In genomic region chr2:72548081-72548764, GRCh38 we compare ENCODE assay signal across 20 cellular contexts.
DNase-seq lines count a peak whose midpoint lies in the region; ATAC-seq, FAIRE-seq and TF ChIP-seq lines count a peak whose summit lies in the region.
"Had no signal": no experiment of that assay in that cellular context is flagged by ENCODE, and none has a peak within 500 bp of the region (broad histone marks: within the 10 kb centered on the region; RNA-seq: fewer than 3 reads in every experiment).

No MANE protein-coding gene starts in this region.

- no peak overlapping the region for H3K27ac ChIP-seq in A549
- H3K27ac ChIP-seq in IMR-90 (ENCODE audit: insufficient read depth, low read length): no peak overlapping the region
- H3K27ac ChIP-seq in endothelial cell of umbilical vein (ENCODE audit: insufficient read depth, low read depth, low read length): peak overlapping the region; percentile 17
- H3K27ac ChIP-seq in upper lobe of left lung: no peak overlapping the region
- H3K27ac ChIP-seq: C4-2B, GM23248 had no signal

- POLR2A ChIA-PET in A549 (lab: Yijun Ruan, JAX): no interaction called here
- POLR2A ChIA-PET in IMR-90 (lab: Charles Lee; ENCODE audit: unreplicated experiment): no interaction called here
- POLR2A ChIA-PET in endothelial cell of umbilical vein (lab: Charles Lee): no interaction called here

- ATAC-seq in A549 (peak in 1 of 2 experiments; percentile 47; a peak in 2 of 6 replicates), IMR-90 (ENCODE audit: low read depth) (no peak), upper lobe of left lung (ENCODE audit: low FRiP score in 2 of 2) (no peak), HG02840 (IDR thresholded peaks at IDR 0.05; ENCODE audit: low FRiP score, unreplicated experiment) (no peak)

- TF ChIP-seq EP300 in A549 (IDR thresholded peaks at IDR 0.05) (0 out of 5 replicates have a peak, but pooled peaks of 1 of the 2 experiments have one; percentile 24), upper lobe of left lung (IDR thresholded peaks at IDR 0.05) (no peak)

- peak in 1 of 2 experiments; percentile 62 for DNase-seq in A549 (ENCODE audit: low read depth in 1 of 2, low spot score in 1 of 2)
- DNase-seq in IMR-90: no peak
- peak; percentile 65 for DNase-seq in endothelial cell of umbilical vein (ENCODE audit: low read depth, low spot score)
- DNase-seq in lung microvascular endothelial cell (ENCODE audit: low read depth in 2 of 2): peak; percentile 6 to 26
- DNase-seq in NCI-H1694 treated with DMSO at 0.1 percent for 48 hours (lab: John Stamatoyannopoulos, UW): no peak
- no peak for DNase-seq in upper lobe of left lung
- no peak for DNase-seq in A172 (ENCODE audit: low spot score)
- DNase-seq: COR-L47; DMS153; GM23248; MV-4-11; NCI-H1417; NCI-H2029; NCI-H2171 treated with DMSO at 0.1 percent for 48 hours; NCI-H446 treated with DMSO at 0.1 percent for 48 hours; NK-92 treated with Interleukin-12 subunit alpha and Interleukin-12 subunit beta, amount 100 ng/mL, for 24 hours; SHP77 treated with DMSO at 0.1 percent for 48 hours had no signal

- H3K56ac ChIP-seq in IMR-90 (ENCODE audit: extremely low read depth, insufficient read depth, low read length): no peak overlapping the region

- no peak overlapping the region for H3K9ac ChIP-seq in IMR-90 (ENCODE audit: low read depth, low read length)
- H3K9ac ChIP-seq in endothelial cell of umbilical vein (replicated peaks; ENCODE audit: extremely low read depth, insufficient read depth, low read length): no peak overlapping the region
- H3K9ac ChIP-seq: GM23248 had no signal

- H3K23ac ChIP-seq in IMR-90 (ENCODE audit: low read depth, low read length): no peak overlapping the region

- no peak overlapping the region for H4K91ac ChIP-seq in IMR-90 (ENCODE audit: insufficient read depth, low read depth, low read length)

- no TSS peak for BruUV-seq in IMR-90 (replicated peaks; lab: Mats Ljungman, UMichigan)
- BruUV-seq in endothelial cell of umbilical vein (replicated peaks; lab: Mats Ljungman, UMichigan): no TSS peak

- H2AK5ac ChIP-seq in IMR-90 (ENCODE audit: low read depth, low read length): no peak overlapping the region

- peak; percentile 39 for FAIRE-seq in A549 (lab: Jason Lieb, UNC)
- peak; percentile 60 for FAIRE-seq in endothelial cell of umbilical vein (lab: Jason Lieb, UNC)
- FAIRE-seq: GM12892 had no signal

- no peak overlapping the region for H2BK15ac ChIP-seq in IMR-90 (ENCODE audit: low read depth, low read length)

- H3K18ac ChIP-seq in IMR-90 (ENCODE audit: low read depth, low read length): no peak overlapping the region

- TF ChIP-seq RAD21 in A549 (conservative IDR thresholded peaks at IDR 0.05 in 1 of 2, IDR thresholded peaks at IDR 0.05 in 1 of 2) (no peak), IMR-90 (IDR thresholded peaks at IDR 0.05; ENCODE audit: low read length) (no peak)

- no peak overlapping the region for H2BK120ac ChIP-seq in IMR-90 (ENCODE audit: low read depth, low read length)

- H2AFZ ChIP-seq in IMR-90 (replicated peaks; ENCODE audit: low read length, poor library complexity) (no peak overlapping the region), endothelial cell of umbilical vein (ENCODE audit: low read depth, low read length) (no peak overlapping the region)
- H2AFZ ChIP-seq: GM23248 had no signal

- H2BK5ac ChIP-seq in IMR-90 (ENCODE audit: low read depth, low read length, poor library complexity, severe bottlenecking): no peak overlapping the region

- peak overlapping the region; percentile 21; the same call in 2 of the 3 replicates for H3K4me2 ChIP-seq in A549
- H3K4me2 ChIP-seq in IMR-90 (ENCODE audit: low read depth, low read length): no peak overlapping the region
- peak overlapping the region; percentile 52 for H3K4me2 ChIP-seq in endothelial cell of umbilical vein (ENCODE audit: insufficient read depth, low read length)

- H3K79me2 ChIP-seq in endothelial cell of umbilical vein (ENCODE audit: control insufficient read depth, insufficient read depth, low read length): no peaks in the 10 kb centered on the region

- CTCF ChIA-PET in A549 (lab: Yijun Ruan, JAX) (no interaction called here), IMR-90 (lab: Yijun Ruan, JAX) (no interaction called here), endothelial cell of umbilical vein (lab: Charles Lee) (interaction anchor here (1.0 to 1.1 kb wide), 2 partner anchors 16 to 624 kb away, joined by 3 to 5 read pairs; no protein-coding TSS in a partner anchor)

- H3K9me1 ChIP-seq in IMR-90 (ENCODE audit: insufficient read depth, low read length): 0 out of 2 replicates have a peak, but pooled peaks cover 2% of the 10 kb centered on the region
- H3K9me1 ChIP-seq in endothelial cell of umbilical vein (replicated peaks; ENCODE audit: control insufficient read depth, extremely low read depth, insufficient read depth, low read length): no peaks in the 10 kb centered on the region

- no peak overlapping the region for H4K8ac ChIP-seq in IMR-90 (ENCODE audit: low read depth in 2 of 2, low read length in 2 of 2)

- in situ Hi-C loops in IMR-90 (cut with MboI; ENCODE audit: low sequenced_read_pairs): no loop called here

- H3K9me3 ChIP-seq in A549 (no peaks in the 10 kb centered on the region), IMR-90 (ENCODE audit: control insufficient read depth, insufficient read depth, low read length) (no peaks in the 10 kb centered on the region), endothelial cell of umbilical vein (replicated peaks; ENCODE audit: control insufficient read depth, insufficient read depth, low read length) (no peaks in the 10 kb centered on the region), upper lobe of left lung (no peaks in the 10 kb centered on the region)

- no peak overlapping the region for H3K4ac ChIP-seq in IMR-90 (ENCODE audit: low read depth, low read length)

- H4K20me1 ChIP-seq in IMR-90 (ENCODE audit: insufficient read depth, low read length) (no peaks in the 10 kb centered on the region), endothelial cell of umbilical vein (replicated peaks; ENCODE audit: control insufficient read depth, extremely low read depth, insufficient read depth, low read length) (no peaks in the 10 kb centered on the region)

- intact Hi-C loops in IMR-90 (cut with micrococcal nuclease): no loop called here
- intact Hi-C loops in endothelial cell of umbilical vein (cut with micrococcal nuclease): loop anchor here (1.0 kb wide), 1 partner anchor 14 kb away; no protein-coding TSS in a partner anchor

- H2AK9ac ChIP-seq in IMR-90 (replicated peaks; ENCODE audit: low read depth, low read length, poor library complexity): no peak overlapping the region

- H4K5ac ChIP-seq in IMR-90 (ENCODE audit: low read depth, low read length): no peak overlapping the region

- no peak overlapping the region for H2BK20ac ChIP-seq in IMR-90 (ENCODE audit: low read depth, low read length)

- TF ChIP-seq POLR2A in A549 (IDR thresholded peaks at IDR 0.05; ENCODE audit: low read length): no peak
- no peak for TF ChIP-seq POLR2A in IMR-90 (IDR thresholded peaks at IDR 0.05; ENCODE audit: low read depth, low read length)
- no peak for TF ChIP-seq POLR2A in endothelial cell of umbilical vein (IDR thresholded peaks at IDR 0.05; ENCODE audit: low read depth, low read length)
- TF ChIP-seq POLR2A in upper lobe of left lung (IDR thresholded peaks at IDR 0.05): no peak

- H3K4me3 ChIP-seq in A549: no peak overlapping the region
- H3K4me3 ChIP-seq in IMR-90 (ENCODE audit: insufficient read depth, low read depth, low read length): no peak overlapping the region
- H3K4me3 ChIP-seq in endothelial cell of umbilical vein (replicated peaks in 1 of 3; ENCODE audit: insufficient read depth in 1 of 3, low read depth in 1 of 3, low read length in 3 of 3): no peak overlapping the region
- no peak overlapping the region for H3K4me3 ChIP-seq in upper lobe of left lung
- H3K4me3 ChIP-seq: GM23248 had no signal

- H3K36me3 ChIP-seq in IMR-90 (ENCODE audit: control insufficient read depth, insufficient read depth, low read length): no peaks in the 10 kb centered on the region
- H3K36me3 ChIP-seq in endothelial cell of umbilical vein (ENCODE audit: control insufficient read depth in 2 of 2, extremely low read depth in 1 of 2, insufficient read depth in 2 of 2, low read length in 2 of 2): no peaks in the 10 kb centered on the region
- no peaks in the 10 kb centered on the region for H3K36me3 ChIP-seq in upper lobe of left lung

- no peaks in the 10 kb centered on the region for H3K79me1 ChIP-seq in IMR-90 (ENCODE audit: low read depth in 1 of 2, low read length in 2 of 2)

- dilution Hi-C loops in IMR-90 (cut with HindIII; ENCODE audit: low sequenced_read_pairs, unreplicated experiment): no loop called here
- dilution Hi-C loops in endothelial cell of umbilical vein (cut with MboI; ENCODE audit: extremely low pct_ligation_motif_present, low sequenced_read_pairs): no loop called here

- WGBS in A549 (ENCODE audit: missing lambda C conversion rate): 58% methylated on average over 5 of the region's 5 CpGs
- no CpG with 5 or more reads among the region's 5 CpGs for WGBS in IMR-90 (ENCODE audit: extremely low coverage in 2 of 2, insufficient read length in 1 of 2), 2 experiments
- WGBS in upper lobe of left lung, 2 donors: 53 to 60% methylated on average over 5 of the region's 5 CpGs

- no peak for TF ChIP-seq CTCF in A549 (IDR thresholded peaks at IDR 0.05)
- TF ChIP-seq CTCF in IMR-90 (conservative IDR thresholded peaks at IDR 0.05; ENCODE audit: low read depth, low read length): no peak
- no peak for TF ChIP-seq CTCF in endothelial cell of umbilical vein (IDR thresholded peaks at IDR 0.05; ENCODE audit: extremely low read depth in 1 of 2, insufficient read depth in 1 of 2, low read depth in 1 of 2, low read length in 2 of 2)
- no peak for TF ChIP-seq CTCF in upper lobe of left lung (IDR thresholded peaks at IDR 0.05)

- no peaks in the 10 kb centered on the region for H3K27me3 ChIP-seq in IMR-90 (ENCODE audit: control insufficient read depth, insufficient read depth, low read length)
- no peaks in the 10 kb centered on the region for H3K27me3 ChIP-seq in endothelial cell of umbilical vein (ENCODE audit: control insufficient read depth in 2 of 2, insufficient read depth in 2 of 2, low read length in 2 of 2)
- H3K27me3 ChIP-seq in upper lobe of left lung: no peaks in the 10 kb centered on the region

- no peak overlapping the region for H3K14ac ChIP-seq in IMR-90 (replicated peaks; ENCODE audit: low read depth, low read length)

- peaks cover 20% of the 10 kb centered on the region; the same call in 1 of the 3 replicates for H3K4me1 ChIP-seq in A549
- H3K4me1 ChIP-seq in IMR-90 (ENCODE audit: control insufficient read depth, insufficient read depth, low read length): no peaks in the 10 kb centered on the region
- peaks cover 28% of the 10 kb centered on the region for H3K4me1 ChIP-seq in endothelial cell of umbilical vein (ENCODE audit: control insufficient read depth, extremely low read depth, insufficient read depth, low read length)
- peaks cover 0 to 5% (median 0%) of the 10 kb centered on the region in 4 donors for H3K4me1 ChIP-seq in upper lobe of left lung

TF ChIP-seq in A549, 52 proteins besides CTCF, POLR2A, EP300 and RAD21 (continues in another document):
- TF ChIP-seq GATA3 (IDR thresholded peaks at IDR 0.05; ENCODE audit: borderline replicate concordance): peak; percentile 86

TF ChIP-seq in IMR-90, 13 proteins besides CTCF, POLR2A, EP300 and RAD21 (continues in another document):
- 0 out of 2 replicates have a peak, but pooled peaks have one; percentile 5 for TF ChIP-seq CEBPB (IDR thresholded peaks at IDR 0.05; ENCODE audit: low read depth, low read length)

TF ChIP-seq in endothelial cell of umbilical vein, 7 proteins besides CTCF, POLR2A, EP300 and RAD21 (continues in another document):
- TF ChIP-seq MYC (IDR thresholded peaks at IDR 0.05; ENCODE audit: low read depth, low read length): no peak

Comparison
In these comparisons a context has a peak if more than half of its experiments do, and no peak if none do; other contexts are left out.
1. DNase-seq: peak in endothelial cell of umbilical vein (single experiment) and lung microvascular endothelial cell (2 of 2); none in IMR-90 (single experiment), NCI-H1694 treated with DMSO at 0.1 percent for 48 hours (single experiment), upper lobe of left lung (0 of 2) and A172 (single experiment).